Comparison of ENCODE assay signal across 1 cellular context in the genomic region with DNA sequence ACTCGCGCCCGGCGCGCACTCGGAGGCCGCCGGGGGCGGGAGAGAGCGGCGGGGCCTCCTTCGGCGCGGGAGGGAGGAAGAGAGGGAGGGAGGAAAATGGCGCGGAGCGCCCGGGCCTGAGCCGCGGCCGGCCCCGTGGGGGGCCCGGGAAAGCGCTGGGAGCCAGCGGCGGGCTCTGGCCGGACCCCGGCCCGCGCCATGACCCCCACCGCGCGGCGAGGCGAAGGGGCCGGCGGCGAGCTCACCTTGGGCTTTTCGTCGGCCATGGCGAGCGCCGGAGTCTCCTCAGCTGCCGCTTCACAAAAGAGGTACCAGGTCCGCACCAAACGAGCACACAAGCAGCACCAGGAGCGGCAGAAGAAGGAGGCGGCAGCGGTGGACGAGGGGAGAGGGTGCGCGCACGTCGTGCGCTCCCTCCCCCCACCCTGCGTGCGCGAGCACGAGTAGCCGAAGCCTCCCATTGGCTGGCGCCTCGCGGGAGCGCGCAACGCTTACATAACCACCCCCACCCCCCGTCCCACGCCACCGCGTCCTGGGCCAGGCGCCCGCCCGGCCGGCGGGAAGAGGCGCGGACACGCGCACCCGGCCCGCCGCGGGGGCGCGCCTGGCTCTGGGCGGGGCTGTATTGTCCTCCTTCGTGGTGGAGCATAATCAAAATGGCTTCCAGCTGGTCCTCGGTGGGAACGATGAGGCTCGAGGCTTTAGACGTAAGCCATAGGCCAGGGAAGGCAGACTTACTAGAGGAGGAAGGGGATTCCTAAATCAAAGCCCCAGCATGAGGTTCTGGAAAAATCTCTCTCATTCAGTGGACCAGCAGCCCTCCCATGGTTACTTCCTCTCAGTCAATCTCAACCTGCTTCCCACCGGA.
TF ChIP-seq lines count a peak whose summit lies in the region.

A gene (minus strand): TSS at position 391 of the 868 bp plus-strand sequence. CDS start 125 bp downstream, at position 266.

TF ChIP-seq in K562, 482 proteins besides CTCF, POLR2A, EP300 and RAD21 (continued from another document and continues in another):
- 0 out of 2 replicates have a peak, but pooled peaks have one; percentile 17 for TF ChIP-seq TARDBP (IDR thresholded peaks at IDR 0.05)
- TF ChIP-seq KLF13 (tag; IDR thresholded peaks at IDR 0.05; ENCODE audit: borderline replicate concordance, low read depth): peak; percentile 52; the same call in 1 of the 2 replicates
- peak; percentile 76; the same call in 1 of the 2 replicates for TF ChIP-seq ZNF41 (CRISPR knock-in tag; conservative IDR thresholded peaks at IDR 0.05)
- TF ChIP-seq, protein P1, sequence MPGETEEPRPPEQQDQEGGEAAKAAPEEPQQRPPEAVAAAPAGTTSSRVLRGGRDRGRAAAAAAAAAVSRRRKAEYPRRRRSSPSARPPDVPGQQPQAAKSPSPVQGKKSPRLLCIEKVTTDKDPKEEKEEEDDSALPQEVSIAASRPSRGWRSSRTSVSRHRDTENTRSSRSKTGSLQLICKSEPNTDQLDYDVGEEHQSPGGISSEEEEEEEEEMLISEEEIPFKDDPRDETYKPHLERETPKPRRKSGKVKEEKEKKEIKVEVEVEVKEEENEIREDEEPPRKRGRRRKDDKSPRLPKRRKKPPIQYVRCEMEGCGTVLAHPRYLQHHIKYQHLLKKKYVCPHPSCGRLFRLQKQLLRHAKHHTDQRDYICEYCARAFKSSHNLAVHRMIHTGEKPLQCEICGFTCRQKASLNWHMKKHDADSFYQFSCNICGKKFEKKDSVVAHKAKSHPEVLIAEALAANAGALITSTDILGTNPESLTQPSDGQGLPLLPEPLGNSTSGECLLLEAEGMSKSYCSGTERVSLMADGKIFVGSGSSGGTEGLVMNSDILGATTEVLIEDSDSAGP (CRISPR knock-in tag; IDR thresholded peaks at IDR 0.05): no peak
- no peak for TF ChIP-seq FOXJ3 (CRISPR knock-in tag; IDR thresholded peaks at IDR 0.05)
- no peak; the same call in 1 of the 2 replicates for TF ChIP-seq ZNF263 (CRISPR knock-in tag; IDR thresholded peaks at IDR 0.05; ENCODE audit: borderline replicate concordance)
- TF ChIP-seq, protein P2, sequence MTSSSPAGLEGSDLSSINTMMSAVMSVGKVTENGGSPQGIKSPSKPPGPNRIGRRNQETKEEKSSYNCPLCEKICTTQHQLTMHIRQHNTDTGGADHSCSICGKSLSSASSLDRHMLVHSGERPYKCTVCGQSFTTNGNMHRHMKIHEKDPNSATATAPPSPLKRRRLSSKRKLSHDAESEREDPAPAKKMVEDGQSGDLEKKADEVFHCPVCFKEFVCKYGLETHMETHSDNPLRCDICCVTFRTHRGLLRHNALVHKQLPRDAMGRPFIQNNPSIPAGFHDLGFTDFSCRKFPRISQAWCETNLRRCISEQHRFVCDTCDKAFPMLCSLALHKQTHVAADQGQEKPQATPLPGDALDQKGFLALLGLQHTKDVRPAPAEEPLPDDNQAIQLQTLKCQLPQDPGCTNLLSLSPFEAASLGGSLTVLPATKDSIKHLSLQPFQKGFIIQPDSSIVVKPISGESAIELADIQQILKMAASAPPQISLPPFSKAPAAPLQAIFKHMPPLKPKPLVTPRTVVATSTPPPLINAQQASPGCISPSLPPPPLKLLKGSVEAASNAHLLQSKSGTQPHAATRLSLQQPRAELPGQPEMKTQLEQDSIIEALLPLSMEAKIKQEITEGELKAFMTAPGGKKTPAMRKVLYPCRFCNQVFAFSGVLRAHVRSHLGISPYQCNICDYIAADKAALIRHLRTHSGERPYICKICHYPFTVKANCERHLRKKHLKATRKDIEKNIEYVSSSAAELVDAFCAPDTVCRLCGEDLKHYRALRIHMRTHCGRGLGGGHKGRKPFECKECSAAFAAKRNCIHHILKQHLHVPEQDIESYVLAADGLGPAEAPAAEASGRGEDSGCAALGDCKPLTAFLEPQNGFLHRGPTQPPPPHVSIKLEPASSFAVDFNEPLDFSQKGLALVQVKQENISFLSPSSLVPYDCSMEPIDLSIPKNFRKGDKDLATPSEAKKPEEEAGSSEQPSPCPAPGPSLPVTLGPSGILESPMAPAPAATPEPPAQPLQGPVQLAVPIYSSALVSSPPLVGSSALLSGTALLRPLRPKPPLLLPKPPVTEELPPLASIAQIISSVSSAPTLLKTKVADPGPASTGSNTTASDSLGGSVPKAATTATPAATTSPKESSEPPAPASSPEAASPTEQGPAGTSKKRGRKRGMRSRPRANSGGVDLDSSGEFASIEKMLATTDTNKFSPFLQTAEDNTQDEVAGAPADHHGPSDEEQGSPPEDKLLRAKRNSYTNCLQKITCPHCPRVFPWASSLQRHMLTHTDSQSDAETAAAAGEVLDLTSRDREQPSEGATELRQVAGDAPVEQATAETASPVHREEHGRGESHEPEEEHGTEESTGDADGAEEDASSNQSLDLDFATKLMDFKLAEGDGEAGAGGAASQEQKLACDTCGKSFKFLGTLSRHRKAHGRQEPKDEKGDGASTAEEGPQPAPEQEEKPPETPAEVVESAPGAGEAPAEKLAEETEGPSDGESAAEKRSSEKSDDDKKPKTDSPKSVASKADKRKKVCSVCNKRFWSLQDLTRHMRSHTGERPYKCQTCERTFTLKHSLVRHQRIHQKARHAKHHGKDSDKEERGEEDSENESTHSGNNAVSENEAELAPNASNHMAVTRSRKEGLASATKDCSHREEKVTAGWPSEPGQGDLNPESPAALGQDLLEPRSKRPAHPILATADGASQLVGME (CRISPR knock-in tag; IDR thresholded peaks at IDR 0.05): peak; percentile 77; the same call in 1 of the 2 replicates
- TF ChIP-seq SIX5 (IDR thresholded peaks at IDR 0.05; ENCODE audit: borderline replicate concordance in 1 of 2, insufficient read depth in 1 of 2, low read depth in 1 of 2, low read length in 2 of 2): no peak
- no peak for TF ChIP-seq CSDE1 (IDR thresholded peaks at IDR 0.05)
- no peak for TF ChIP-seq JUND (IDR thresholded peaks at IDR 0.05; ENCODE audit: borderline replicate concordance, low read depth, low read length)
- TF ChIP-seq JUND (tag; IDR thresholded peaks at IDR 0.05; ENCODE audit: borderline replicate concordance, low read depth, low read length): no peak; the same call in 2 of the 3 replicates
- no peak for TF ChIP-seq XRCC3 (IDR thresholded peaks at IDR 0.05)
- peak; percentile 80 for TF ChIP-seq TAF1 (IDR thresholded peaks at IDR 0.05; ENCODE audit: control insufficient read depth, extremely low read depth, insufficient read depth, low read length, severe bottlenecking)
- TF ChIP-seq ZNF232 (CRISPR knock-in tag; IDR thresholded peaks at IDR 0.05): no peak
- TF ChIP-seq, protein P3, sequence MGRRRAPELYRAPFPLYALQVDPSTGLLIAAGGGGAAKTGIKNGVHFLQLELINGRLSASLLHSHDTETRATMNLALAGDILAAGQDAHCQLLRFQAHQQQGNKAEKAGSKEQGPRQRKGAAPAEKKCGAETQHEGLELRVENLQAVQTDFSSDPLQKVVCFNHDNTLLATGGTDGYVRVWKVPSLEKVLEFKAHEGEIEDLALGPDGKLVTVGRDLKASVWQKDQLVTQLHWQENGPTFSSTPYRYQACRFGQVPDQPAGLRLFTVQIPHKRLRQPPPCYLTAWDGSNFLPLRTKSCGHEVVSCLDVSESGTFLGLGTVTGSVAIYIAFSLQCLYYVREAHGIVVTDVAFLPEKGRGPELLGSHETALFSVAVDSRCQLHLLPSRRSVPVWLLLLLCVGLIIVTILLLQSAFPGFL (CRISPR knock-in tag; IDR thresholded peaks at IDR 0.05): no peak
- TF ChIP-seq NCOR1 (IDR thresholded peaks at IDR 0.05): no peak
- TF ChIP-seq, protein P4, sequence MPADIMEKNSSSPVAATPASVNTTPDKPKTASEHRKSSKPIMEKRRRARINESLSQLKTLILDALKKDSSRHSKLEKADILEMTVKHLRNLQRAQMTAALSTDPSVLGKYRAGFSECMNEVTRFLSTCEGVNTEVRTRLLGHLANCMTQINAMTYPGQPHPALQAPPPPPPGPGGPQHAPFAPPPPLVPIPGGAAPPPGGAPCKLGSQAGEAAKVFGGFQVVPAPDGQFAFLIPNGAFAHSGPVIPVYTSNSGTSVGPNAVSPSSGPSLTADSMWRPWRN (IDR thresholded peaks at IDR 0.05; ENCODE audit: low read depth): no peak
- TF ChIP-seq MYBL2 (IDR thresholded peaks at IDR 0.05; ENCODE audit: low read depth): no peak
- no peak for TF ChIP-seq MYBL2 (CRISPR knock-in tag; IDR thresholded peaks at IDR 0.05; ENCODE audit: borderline replicate concordance)
- TF ChIP-seq KDM2B (CRISPR knock-in tag; IDR thresholded peaks at IDR 0.05): no peak
- TF ChIP-seq SLC30A9 (CRISPR knock-in tag; IDR thresholded peaks at IDR 0.05): no peak; the same call in 1 of the 2 replicates
- TF ChIP-seq POLR2AphosphoS5 (IDR thresholded peaks at IDR 0.05; ENCODE audit: control insufficient read depth, insufficient read depth, low read depth, low read length): peak; percentile 46; the same call in 1 of the 2 replicates
- peak; percentile 90; the same call in 1 of the 2 replicates for TF ChIP-seq GTF2E2 (tag; IDR thresholded peaks at IDR 0.05)
- no peak for TF ChIP-seq ETV5 (CRISPR knock-in tag; IDR thresholded peaks at IDR 0.05; ENCODE audit: low read depth)
- TF ChIP-seq PCBP1 (IDR thresholded peaks at IDR 0.05; ENCODE audit: low read depth, low read length, poor library complexity, severe bottlenecking): no peak
- TF ChIP-seq ZBTB8A (IDR thresholded peaks at IDR 0.05; ENCODE audit: partially characterized antibody): no peak
- no peak for TF ChIP-seq ZNF785 (CRISPR knock-in tag; IDR thresholded peaks at IDR 0.05)
- no peak for TF ChIP-seq MAFF (IDR thresholded peaks at IDR 0.05; ENCODE audit: low read length)
- TF ChIP-seq, protein P5, sequence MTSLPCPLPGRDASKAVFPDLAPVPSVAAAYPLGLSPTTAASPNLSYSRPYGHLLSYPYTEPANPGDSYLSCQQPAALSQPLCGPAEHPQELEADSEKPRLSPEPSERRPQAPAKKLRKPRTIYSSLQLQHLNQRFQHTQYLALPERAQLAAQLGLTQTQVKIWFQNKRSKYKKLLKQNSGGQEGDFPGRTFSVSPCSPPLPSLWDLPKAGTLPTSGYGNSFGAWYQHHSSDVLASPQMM (CRISPR knock-in tag; IDR thresholded peaks at IDR 0.05): no peak
- TF ChIP-seq KLF10 (CRISPR knock-in tag; IDR thresholded peaks at IDR 0.05): no peak
- peak; percentile 98 for TF ChIP-seq ZNF584 (CRISPR knock-in tag; IDR thresholded peaks at IDR 0.05; ENCODE audit: low read depth)
- no peak for TF ChIP-seq RFX1 (IDR thresholded peaks at IDR 0.05)
- TF ChIP-seq PYGO2 (tag; IDR thresholded peaks at IDR 0.05): no peak
- TF ChIP-seq JUN (IDR thresholded peaks at IDR 0.05; ENCODE audit: borderline replicate concordance, low read depth, low read length): no peak
- no peak for TF ChIP-seq JUN (CRISPR knock-in tag; IDR thresholded peaks at IDR 0.05; ENCODE audit: borderline replicate concordance)
- TF ChIP-seq, protein P6, sequence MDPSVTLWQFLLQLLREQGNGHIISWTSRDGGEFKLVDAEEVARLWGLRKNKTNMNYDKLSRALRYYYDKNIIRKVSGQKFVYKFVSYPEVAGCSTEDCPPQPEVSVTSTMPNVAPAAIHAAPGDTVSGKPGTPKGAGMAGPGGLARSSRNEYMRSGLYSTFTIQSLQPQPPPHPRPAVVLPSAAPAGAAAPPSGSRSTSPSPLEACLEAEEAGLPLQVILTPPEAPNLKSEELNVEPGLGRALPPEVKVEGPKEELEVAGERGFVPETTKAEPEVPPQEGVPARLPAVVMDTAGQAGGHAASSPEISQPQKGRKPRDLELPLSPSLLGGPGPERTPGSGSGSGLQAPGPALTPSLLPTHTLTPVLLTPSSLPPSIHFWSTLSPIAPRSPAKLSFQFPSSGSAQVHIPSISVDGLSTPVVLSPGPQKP (CRISPR knock-in tag; IDR thresholded peaks at IDR 0.05): no peak
- no peak for TF ChIP-seq ZNF274 (IDR thresholded peaks at IDR 0.05; ENCODE audit: borderline replicate concordance, low read depth, low read length)
- TF ChIP-seq CTBP1 (IDR thresholded peaks at IDR 0.05; ENCODE audit: borderline replicate concordance): peak; percentile 87; the same call in 1 of the 2 replicates
- no peak for TF ChIP-seq CBFA2T3 (IDR thresholded peaks at IDR 0.05)
- TF ChIP-seq ZNF696 (CRISPR knock-in tag; conservative IDR thresholded peaks at IDR 0.05): no peak
- TF ChIP-seq, protein P7, sequence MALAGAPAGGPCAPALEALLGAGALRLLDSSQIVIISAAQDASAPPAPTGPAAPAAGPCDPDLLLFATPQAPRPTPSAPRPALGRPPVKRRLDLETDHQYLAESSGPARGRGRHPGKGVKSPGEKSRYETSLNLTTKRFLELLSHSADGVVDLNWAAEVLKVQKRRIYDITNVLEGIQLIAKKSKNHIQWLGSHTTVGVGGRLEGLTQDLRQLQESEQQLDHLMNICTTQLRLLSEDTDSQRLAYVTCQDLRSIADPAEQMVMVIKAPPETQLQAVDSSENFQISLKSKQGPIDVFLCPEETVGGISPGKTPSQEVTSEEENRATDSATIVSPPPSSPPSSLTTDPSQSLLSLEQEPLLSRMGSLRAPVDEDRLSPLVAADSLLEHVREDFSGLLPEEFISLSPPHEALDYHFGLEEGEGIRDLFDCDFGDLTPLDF (CRISPR knock-in tag; IDR thresholded peaks at IDR 0.05): no peak
- no peak for TF ChIP-seq ZNF133 (CRISPR knock-in tag; IDR thresholded peaks at IDR 0.05)
- no peak for TF ChIP-seq IFI16 (CRISPR knock-in tag; IDR thresholded peaks at IDR 0.05)
- TF ChIP-seq, protein P8, sequence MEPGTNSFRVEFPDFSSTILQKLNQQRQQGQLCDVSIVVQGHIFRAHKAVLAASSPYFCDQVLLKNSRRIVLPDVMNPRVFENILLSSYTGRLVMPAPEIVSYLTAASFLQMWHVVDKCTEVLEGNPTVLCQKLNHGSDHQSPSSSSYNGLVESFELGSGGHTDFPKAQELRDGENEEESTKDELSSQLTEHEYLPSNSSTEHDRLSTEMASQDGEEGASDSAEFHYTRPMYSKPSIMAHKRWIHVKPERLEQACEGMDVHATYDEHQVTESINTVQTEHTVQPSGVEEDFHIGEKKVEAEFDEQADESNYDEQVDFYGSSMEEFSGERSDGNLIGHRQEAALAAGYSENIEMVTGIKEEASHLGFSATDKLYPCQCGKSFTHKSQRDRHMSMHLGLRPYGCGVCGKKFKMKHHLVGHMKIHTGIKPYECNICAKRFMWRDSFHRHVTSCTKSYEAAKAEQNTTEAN (CRISPR knock-in tag; IDR thresholded peaks at IDR 0.05): no peak
- no peak for TF ChIP-seq ZNF445 (CRISPR knock-in tag; IDR thresholded peaks at IDR 0.05; ENCODE audit: low read depth)
- TF ChIP-seq ZNF175 (CRISPR knock-in tag; IDR thresholded peaks at IDR 0.05; ENCODE audit: low read depth): peak; percentile 99
- TF ChIP-seq MAFK (IDR thresholded peaks at IDR 0.05; ENCODE audit: low read length): no peak
- TF ChIP-seq, protein P9, sequence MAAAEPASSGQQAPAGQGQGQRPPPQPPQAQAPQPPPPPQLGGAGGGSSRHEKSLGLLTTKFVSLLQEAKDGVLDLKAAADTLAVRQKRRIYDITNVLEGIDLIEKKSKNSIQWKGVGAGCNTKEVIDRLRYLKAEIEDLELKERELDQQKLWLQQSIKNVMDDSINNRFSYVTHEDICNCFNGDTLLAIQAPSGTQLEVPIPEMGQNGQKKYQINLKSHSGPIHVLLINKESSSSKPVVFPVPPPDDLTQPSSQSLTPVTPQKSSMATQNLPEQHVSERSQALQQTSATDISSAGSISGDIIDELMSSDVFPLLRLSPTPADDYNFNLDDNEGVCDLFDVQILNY (CRISPR knock-in tag; IDR thresholded peaks at IDR 0.05): no peak
- no peak for TF ChIP-seq ZNF384 (IDR thresholded peaks at IDR 0.05; ENCODE audit: low read depth, low read length)
- no peak for TF ChIP-seq ETS2 (tag; IDR thresholded peaks at IDR 0.05; ENCODE audit: borderline replicate concordance, poor library complexity, severe bottlenecking)
- TF ChIP-seq SREBF1 (IDR thresholded peaks at IDR 0.05; ENCODE audit: borderline replicate concordance, low read depth, low read length): no peak
- TF ChIP-seq MYC (IDR thresholded peaks at IDR 0.05; ENCODE audit: low read depth, low read length): no peak
- TF ChIP-seq MYC (CRISPR knock-in tag; IDR thresholded peaks at IDR 0.05; ENCODE audit: borderline replicate concordance, low read depth): no peak
- TF ChIP-seq SMAD2 (IDR thresholded peaks at IDR 0.05; ENCODE audit: low read depth, low read length): no peak
